ENCODE assay signal across 1 cellular context in the genomic region with DNA sequence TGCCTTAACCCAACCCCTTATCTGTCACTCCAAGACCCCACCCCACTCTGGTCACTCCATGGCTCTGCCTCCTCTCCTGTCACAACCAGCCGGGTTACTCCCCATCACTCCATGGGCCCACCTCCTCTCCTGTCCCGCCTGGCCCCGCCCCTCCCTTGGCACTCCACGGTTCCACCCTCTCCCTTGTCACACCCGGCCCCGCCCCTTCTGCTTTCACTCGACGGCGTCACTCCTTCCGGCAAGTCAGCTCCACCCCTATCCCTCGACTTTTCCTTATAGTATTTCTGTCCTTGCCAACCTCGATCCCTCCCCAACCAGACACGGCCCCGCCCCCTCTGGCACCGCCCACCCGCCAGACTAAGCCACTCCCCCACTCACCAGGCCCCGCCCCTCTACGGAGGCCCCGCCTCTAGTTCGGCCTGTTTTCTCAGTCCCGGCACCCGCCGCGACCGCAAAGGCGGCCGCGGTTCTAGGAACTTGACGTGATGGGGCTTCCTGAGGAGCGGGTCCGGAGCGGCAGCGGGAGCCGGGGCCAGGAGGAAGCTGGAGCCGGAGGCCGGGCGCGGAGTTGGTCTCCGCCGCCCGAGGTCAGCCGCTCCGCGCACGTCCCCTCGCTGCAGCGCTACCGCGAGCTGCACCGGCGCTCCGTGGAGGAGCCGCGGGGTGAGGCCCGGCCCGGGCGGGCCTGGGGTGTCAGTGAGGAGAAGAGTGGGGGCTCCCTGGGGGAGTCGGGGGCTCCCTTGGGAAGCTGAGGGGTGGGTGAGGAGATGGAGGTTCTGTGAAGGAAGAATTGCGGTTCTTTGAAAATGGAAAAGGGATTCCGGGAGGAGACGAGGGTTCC.
A peak's percentile ranks its signal among the peaks of the same experiment; 100 is the strongest.
TF ChIP-seq lines count a peak whose summit lies in the region.

A gene with protein sequence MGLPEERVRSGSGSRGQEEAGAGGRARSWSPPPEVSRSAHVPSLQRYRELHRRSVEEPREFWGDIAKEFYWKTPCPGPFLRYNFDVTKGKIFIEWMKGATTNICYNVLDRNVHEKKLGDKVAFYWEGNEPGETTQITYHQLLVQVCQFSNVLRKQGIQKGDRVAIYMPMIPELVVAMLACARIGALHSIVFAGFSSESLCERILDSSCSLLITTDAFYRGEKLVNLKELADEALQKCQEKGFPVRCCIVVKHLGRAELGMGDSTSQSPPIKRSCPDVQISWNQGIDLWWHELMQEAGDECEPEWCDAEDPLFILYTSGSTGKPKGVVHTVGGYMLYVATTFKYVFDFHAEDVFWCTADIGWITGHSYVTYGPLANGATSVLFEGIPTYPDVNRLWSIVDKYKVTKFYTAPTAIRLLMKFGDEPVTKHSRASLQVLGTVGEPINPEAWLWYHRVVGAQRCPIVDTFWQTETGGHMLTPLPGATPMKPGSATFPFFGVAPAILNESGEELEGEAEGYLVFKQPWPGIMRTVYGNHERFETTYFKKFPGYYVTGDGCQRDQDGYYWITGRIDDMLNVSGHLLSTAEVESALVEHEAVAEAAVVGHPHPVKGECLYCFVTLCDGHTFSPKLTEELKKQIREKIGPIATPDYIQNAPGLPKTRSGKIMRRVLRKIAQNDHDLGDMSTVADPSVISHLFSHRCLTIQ (plus strand): TSS at position 452 of the 841 bp plus-strand sequence. CDS start 34 bp downstream, at position 486.

TF ChIP-seq in K562, 482 proteins besides CTCF, POLR2A, EP300 and RAD21 (continued from another document and continues in another):
- TF ChIP-seq, protein P1, sequence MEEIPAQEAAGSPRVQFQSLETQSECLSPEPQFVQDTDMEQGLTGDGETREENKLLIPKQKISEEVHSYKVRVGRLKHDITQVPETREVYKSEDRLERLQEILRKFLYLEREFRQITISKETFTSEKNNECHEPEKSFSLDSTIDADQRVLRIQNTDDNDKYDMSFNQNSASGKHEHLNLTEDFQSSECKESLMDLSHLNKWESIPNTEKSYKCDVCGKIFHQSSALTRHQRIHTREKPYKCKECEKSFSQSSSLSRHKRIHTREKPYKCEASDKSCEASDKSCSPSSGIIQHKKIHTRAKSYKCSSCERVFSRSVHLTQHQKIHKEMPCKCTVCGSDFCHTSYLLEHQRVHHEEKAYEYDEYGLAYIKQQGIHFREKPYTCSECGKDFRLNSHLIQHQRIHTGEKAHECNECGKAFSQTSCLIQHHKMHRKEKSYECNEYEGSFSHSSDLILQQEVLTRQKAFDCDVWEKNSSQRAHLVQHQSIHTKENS (CRISPR knock-in tag; IDR thresholded peaks at IDR 0.05): no peak
- no peak for TF ChIP-seq IRF2 (CRISPR knock-in tag; IDR thresholded peaks at IDR 0.05)
- peak; percentile 66 for TF ChIP-seq SAP30 (IDR thresholded peaks at IDR 0.05; ENCODE audit: borderline replicate concordance, insufficient read depth, low read depth, low read length, poor library complexity, severe bottlenecking)
- TF ChIP-seq POLR2B (IDR thresholded peaks at IDR 0.05; ENCODE audit: low read depth, partially characterized antibody): peak; percentile 69
- TF ChIP-seq, protein P2, sequence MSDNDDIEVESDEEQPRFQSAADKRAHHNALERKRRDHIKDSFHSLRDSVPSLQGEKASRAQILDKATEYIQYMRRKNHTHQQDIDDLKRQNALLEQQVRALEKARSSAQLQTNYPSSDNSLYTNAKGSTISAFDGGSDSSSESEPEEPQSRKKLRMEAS (CRISPR knock-in tag; IDR thresholded peaks at IDR 0.05): no peak; the same call in 1 of the 2 replicates
- TF ChIP-seq, protein P3, sequence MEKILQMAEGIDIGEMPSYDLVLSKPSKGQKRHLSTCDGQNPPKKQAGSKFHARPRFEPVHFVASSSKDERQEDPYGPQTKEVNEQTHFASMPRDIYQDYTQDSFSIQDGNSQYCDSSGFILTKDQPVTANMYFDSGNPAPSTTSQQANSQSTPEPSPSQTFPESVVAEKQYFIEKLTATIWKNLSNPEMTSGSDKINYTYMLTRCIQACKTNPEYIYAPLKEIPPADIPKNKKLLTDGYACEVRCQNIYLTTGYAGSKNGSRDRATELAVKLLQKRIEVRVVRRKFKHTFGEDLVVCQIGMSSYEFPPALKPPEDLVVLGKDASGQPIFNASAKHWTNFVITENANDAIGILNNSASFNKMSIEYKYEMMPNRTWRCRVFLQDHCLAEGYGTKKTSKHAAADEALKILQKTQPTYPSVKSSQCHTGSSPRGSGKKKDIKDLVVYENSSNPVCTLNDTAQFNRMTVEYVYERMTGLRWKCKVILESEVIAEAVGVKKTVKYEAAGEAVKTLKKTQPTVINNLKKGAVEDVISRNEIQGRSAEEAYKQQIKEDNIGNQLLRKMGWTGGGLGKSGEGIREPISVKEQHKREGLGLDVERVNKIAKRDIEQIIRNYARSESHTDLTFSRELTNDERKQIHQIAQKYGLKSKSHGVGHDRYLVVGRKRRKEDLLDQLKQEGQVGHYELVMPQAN (IDR thresholded peaks at IDR 0.05; ENCODE audit: borderline replicate concordance): peak; percentile 68; the same call in 1 of the 2 replicates
- TF ChIP-seq, protein P4, sequence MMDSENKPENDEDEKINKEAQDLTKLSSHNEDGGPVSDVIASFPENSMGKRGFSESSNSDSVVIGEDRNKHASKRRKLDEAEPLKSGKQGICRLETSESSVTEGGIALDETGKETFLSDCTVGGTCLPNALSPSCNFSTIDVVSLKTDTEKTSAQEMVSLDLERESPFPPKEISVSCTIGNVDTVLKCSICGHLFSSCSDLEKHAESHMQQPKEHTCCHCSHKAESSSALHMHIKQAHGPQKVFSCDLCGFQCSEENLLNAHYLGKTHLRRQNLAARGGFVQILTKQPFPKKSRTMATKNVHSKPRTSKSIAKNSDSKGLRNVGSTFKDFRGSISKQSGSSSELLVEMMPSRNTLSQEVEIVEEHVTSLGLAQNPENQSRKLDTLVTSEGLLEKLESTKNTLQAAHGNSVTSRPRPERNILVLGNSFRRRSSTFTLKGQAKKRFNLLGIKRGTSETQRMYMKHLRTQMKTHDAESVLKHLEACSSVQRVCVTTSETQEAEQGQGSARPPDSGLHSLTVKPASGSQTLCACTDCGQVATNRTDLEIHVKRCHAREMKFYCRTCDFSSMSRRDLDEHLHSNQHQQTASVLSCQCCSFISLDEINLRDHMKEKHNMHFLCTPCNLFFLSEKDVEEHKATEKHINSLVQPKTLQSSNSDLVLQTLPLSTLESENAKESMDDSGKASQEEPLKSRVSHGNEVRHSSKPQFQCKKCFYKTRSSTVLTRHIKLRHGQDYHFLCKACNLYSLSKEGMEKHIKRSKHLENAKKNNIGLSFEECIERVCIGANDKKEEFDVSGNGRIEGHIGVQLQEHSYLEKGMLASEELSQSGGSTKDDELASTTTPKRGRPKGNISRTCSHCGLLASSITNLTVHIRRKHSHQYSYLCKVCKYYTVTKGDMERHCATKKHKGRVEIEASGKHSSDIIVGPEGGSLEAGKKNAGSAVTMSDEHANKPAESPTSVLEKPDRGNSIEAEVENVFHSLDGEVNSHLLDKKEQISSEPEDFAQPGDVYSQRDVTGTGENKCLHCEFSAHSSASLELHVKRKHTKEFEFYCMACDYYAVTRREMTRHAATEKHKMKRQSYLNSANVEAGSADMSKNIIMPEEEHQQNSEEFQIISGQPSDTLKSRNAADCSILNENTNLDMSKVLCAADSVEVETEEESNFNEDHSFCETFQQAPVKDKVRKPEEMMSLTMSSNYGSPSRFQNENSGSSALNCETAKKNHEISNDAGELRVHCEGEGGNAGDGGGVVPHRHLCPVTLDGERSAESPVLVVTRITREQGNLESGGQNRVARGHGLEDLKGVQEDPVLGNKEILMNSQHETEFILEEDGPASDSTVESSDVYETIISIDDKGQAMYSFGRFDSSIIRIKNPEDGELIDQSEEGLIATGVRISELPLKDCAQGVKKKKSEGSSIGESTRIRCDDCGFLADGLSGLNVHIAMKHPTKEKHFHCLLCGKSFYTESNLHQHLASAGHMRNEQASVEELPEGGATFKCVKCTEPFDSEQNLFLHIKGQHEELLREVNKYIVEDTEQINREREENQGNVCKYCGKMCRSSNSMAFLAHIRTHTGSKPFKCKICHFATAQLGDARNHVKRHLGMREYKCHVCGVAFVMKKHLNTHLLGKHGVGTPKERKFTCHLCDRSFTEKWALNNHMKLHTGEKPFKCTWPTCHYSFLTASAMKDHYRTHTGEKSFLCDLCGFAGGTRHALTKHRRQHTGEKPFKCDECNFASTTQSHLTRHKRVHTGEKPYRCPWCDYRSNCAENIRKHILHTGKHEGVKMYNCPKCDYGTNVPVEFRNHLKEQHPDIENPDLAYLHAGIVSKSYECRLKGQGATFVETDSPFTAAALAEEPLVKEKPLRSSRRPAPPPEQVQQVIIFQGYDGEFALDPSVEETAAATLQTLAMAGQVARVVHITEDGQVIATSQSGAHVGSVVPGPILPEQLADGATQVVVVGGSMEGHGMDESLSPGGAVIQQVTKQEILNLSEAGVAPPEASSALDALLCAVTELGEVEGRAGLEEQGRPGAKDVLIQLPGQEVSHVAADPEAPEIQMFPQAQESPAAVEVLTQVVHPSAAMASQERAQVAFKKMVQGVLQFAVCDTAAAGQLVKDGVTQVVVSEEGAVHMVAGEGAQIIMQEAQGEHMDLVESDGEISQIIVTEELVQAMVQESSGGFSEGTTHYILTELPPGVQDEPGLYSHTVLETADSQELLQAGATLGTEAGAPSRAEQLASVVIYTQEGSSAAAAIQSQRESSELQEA (IDR thresholded peaks at IDR 0.05; ENCODE audit: low read depth): no peak
- TF ChIP-seq, protein P5, sequence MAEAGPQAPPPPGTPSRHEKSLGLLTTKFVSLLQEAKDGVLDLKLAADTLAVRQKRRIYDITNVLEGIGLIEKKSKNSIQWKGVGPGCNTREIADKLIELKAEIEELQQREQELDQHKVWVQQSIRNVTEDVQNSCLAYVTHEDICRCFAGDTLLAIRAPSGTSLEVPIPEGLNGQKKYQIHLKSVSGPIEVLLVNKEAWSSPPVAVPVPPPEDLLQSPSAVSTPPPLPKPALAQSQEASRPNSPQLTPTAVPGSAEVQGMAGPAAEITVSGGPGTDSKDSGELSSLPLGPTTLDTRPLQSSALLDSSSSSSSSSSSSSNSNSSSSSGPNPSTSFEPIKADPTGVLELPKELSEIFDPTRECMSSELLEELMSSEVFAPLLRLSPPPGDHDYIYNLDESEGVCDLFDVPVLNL (CRISPR knock-in tag; IDR thresholded peaks at IDR 0.05; ENCODE audit: low read depth): no peak
- TF ChIP-seq ZNF699 (CRISPR knock-in tag; IDR thresholded peaks at IDR 0.05; ENCODE audit: insufficient replicate concordance): no peak
- no peak for TF ChIP-seq JUNB (CRISPR knock-in tag; conservative IDR thresholded peaks at IDR 0.05)
- no peak for TF ChIP-seq ZNF586 (CRISPR knock-in tag; conservative IDR thresholded peaks at IDR 0.05)
- TF ChIP-seq HNRNPH1 (optimal IDR thresholded peaks at IDR 0.05; ENCODE audit: low read depth, low read length): no peak
- TF ChIP-seq EP400 (IDR thresholded peaks at IDR 0.05): no peak
- TF ChIP-seq ZNF77 (CRISPR knock-in tag; IDR thresholded peaks at IDR 0.05): no peak
- TF ChIP-seq ZBTB17 (CRISPR knock-in tag; IDR thresholded peaks at IDR 0.05): no peak
- no peak for TF ChIP-seq ZFPM2 (CRISPR knock-in tag; IDR thresholded peaks at IDR 0.05)
- TF ChIP-seq TBP (optimal IDR thresholded peaks at IDR 0.05; ENCODE audit: low read depth, low read length): peak; percentile 79
- TF ChIP-seq ZNF57 (CRISPR knock-in tag; IDR thresholded peaks at IDR 0.05): no peak
- peak; percentile 22 for TF ChIP-seq MTA3 (IDR thresholded peaks at IDR 0.05; ENCODE audit: borderline replicate concordance)
- no peak for TF ChIP-seq L3MBTL2 (IDR thresholded peaks at IDR 0.05)
- TF ChIP-seq SMAD4 (CRISPR knock-in tag; conservative IDR thresholded peaks at IDR 0.05): peak; percentile 60
- TF ChIP-seq, protein P6, sequence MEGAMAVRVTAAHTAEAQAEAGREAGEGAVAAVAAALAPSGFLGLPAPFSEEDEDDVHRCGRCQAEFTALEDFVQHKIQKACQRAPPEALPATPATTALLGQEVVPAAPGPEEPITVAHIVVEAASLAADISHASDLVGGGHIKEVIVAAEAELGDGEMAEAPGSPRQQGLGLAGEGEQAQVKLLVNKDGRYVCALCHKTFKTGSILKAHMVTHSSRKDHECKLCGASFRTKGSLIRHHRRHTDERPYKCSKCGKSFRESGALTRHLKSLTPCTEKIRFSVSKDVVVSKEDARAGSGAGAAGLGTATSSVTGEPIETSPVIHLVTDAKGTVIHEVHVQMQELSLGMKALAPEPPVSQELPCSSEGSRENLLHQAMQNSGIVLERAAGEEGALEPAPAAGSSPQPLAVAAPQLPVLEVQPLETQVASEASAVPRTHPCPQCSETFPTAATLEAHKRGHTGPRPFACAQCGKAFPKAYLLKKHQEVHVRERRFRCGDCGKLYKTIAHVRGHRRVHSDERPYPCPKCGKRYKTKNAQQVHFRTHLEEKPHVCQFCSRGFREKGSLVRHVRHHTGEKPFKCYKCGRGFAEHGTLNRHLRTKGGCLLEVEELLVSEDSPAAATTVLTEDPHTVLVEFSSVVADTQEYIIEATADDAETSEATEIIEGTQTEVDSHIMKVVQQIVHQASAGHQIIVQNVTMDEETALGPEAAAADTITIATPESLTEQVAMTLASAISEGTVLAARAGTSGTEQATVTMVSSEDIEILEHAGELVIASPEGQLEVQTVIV (CRISPR knock-in tag; IDR thresholded peaks at IDR 0.05; ENCODE audit: borderline replicate concordance): no peak
- no peak for TF ChIP-seq ARID1B (IDR thresholded peaks at IDR 0.05)
- TF ChIP-seq ETV1 (tag; conservative IDR thresholded peaks at IDR 0.05; ENCODE audit: low read depth): no peak
- TF ChIP-seq MAFG (tag; conservative IDR thresholded peaks at IDR 0.05): no peak
- TF ChIP-seq NR2C2 (CRISPR knock-in tag; IDR thresholded peaks at IDR 0.05): no peak
- peak; percentile 65; the same call in 1 of the 2 replicates for TF ChIP-seq NR2C2 (tag; IDR thresholded peaks at IDR 0.05)
- no peak for TF ChIP-seq NR1H2 (CRISPR knock-in tag; IDR thresholded peaks at IDR 0.05)
- TF ChIP-seq MYC (IDR thresholded peaks at IDR 0.05; ENCODE audit: low read depth, low read length): 0 out of 2 replicates have a peak, but pooled peaks have one; percentile 3
- TF ChIP-seq MYC (CRISPR knock-in tag; IDR thresholded peaks at IDR 0.05; ENCODE audit: borderline replicate concordance, low read depth): no peak
- TF ChIP-seq, protein P7, sequence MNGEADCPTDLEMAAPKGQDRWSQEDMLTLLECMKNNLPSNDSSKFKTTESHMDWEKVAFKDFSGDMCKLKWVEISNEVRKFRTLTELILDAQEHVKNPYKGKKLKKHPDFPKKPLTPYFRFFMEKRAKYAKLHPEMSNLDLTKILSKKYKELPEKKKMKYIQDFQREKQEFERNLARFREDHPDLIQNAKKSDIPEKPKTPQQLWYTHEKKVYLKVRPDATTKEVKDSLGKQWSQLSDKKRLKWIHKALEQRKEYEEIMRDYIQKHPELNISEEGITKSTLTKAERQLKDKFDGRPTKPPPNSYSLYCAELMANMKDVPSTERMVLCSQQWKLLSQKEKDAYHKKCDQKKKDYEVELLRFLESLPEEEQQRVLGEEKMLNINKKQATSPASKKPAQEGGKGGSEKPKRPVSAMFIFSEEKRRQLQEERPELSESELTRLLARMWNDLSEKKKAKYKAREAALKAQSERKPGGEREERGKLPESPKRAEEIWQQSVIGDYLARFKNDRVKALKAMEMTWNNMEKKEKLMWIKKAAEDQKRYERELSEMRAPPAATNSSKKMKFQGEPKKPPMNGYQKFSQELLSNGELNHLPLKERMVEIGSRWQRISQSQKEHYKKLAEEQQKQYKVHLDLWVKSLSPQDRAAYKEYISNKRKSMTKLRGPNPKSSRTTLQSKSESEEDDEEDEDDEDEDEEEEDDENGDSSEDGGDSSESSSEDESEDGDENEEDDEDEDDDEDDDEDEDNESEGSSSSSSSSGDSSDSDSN (IDR thresholded peaks at IDR 0.05; ENCODE audit: borderline replicate concordance in 1 of 2, low read depth in 2 of 2, low read length in 2 of 2): peak; percentile 79 to 96; a peak in 3 of 4 replicates
- peak; percentile 28 to 40; a peak in 1 of 4 replicates for TF ChIP-seq TEAD1 (CRISPR knock-in tag; IDR thresholded peaks at IDR 0.05)
- peak; percentile 82; the same call in 1 of the 2 replicates for TF ChIP-seq PHF8 (IDR thresholded peaks at IDR 0.05; ENCODE audit: borderline replicate concordance, low read length)
- TF ChIP-seq GATA2 (CRISPR knock-in tag; IDR thresholded peaks at IDR 0.05): no peak
- peak; percentile 62; the same call in 1 of the 2 replicates for TF ChIP-seq KAT7 (CRISPR knock-in tag; IDR thresholded peaks at IDR 0.05; ENCODE audit: borderline replicate concordance)
- TF ChIP-seq KDM2B (CRISPR knock-in tag; IDR thresholded peaks at IDR 0.05): no peak
- peak; percentile 43 for TF ChIP-seq ATF7 (IDR thresholded peaks at IDR 0.05)
